Comparison of ENCODE assay signal across 13 cellular contexts in genomic region chrX:139826065-139827044, GRCh38.
DNase-seq lines count a peak whose midpoint lies in the region; ATAC-seq, FAIRE-seq and TF ChIP-seq lines count a peak whose summit lies in the region.
"Had no signal": no experiment of that assay in that cellular context is flagged by ENCODE, and none has a peak within 500 bp of the region (broad histone marks: within the 10 kb centered on the region; RNA-seq: fewer than 3 reads in every experiment).

No MANE protein-coding gene starts in this region.

- no peak for TF ChIP-seq CTCF in lower leg skin (IDR thresholded peaks at IDR 0.05)

- intact Hi-C loops in lower leg skin (cut with DNase I; ENCODE audit: low total_unique reads) (no loop called here), Right ventricle myocardium superior (cut with DNase I) (no loop called here)

- no peak for FAIRE-seq in H54 (lab: Jason Lieb, UNC)
- FAIRE-seq: H1 had no signal

- ATAC-seq in Right ventricle myocardium superior (ENCODE audit: poor library complexity), result no peak
- ATAC-seq: activated CD8-positive, alpha-beta T cell treated with anti-CD3 and anti-CD28 coated beads, Interleukin-2, amount 10 ng/mL, durations not matched to agents 7 days and 5 days; body of pancreas had no signal

- WGBS in lower leg skin, 2 donors, result 38 to 42% methylated on average over 8 of the region's 8 CpGs

- TF ChIP-seq POLR2A in H54 (IDR thresholded peaks at IDR 0.05; ENCODE audit: low read depth, low read length) (no peak), lower leg skin (IDR thresholded peaks at IDR 0.05) (no peak)

- H3K4me3 ChIP-seq in lower leg skin (ENCODE audit: low read depth, poor library complexity, severe bottlenecking), result no peak overlapping the region
- H3K4me3 ChIP-seq: body of pancreas had no signal

- DNase-seq in SHP77 (lab: John Stamatoyannopoulos, UW) (peak; percentile 14 to 15), SHP77 treated with DMSO at 0.1 percent for 48 hours (lab: John Stamatoyannopoulos, UW) (no peak), RPMI8226 (peak; percentile 68), fibroblast of peridontal ligament (ENCODE audit: extremely low read depth) (peak; percentile 71), superior temporal gyrus (ENCODE audit: extremely low spot score) (peak; percentile 24), H54 (ENCODE audit: insufficient read length, low spot score) (no peak), lower leg skin (ENCODE audit: low spot score in 2 of 2) (no peak), Right ventricle myocardium superior (no peak)
- DNase-seq: activated CD8-positive, alpha-beta T cell treated with anti-CD3 and anti-CD28 coated beads, Interleukin-2, amount 10 ng/mL, durations not matched to agents 7 days and 5 days; body of pancreas; CD4-positive, CD25-positive, alpha-beta regulatory T cell; NCI-H1930 had no signal

Comparison
In these comparisons a context has a peak if more than half of its experiments do, and no peak if none do; other contexts are left out.
1. DNase-seq: peak in SHP77 (2 of 2), RPMI8226 (single experiment), fibroblast of peridontal ligament (single experiment) and superior temporal gyrus (single experiment); none in SHP77 treated with DMSO at 0.1 percent for 48 hours (single experiment), H54 (single experiment), lower leg skin (0 of 2) and Right ventricle myocardium superior (single experiment).